ENCODE assay signal across 7 cellular contexts in genomic region chr17:36289965-36290612, GRCh38. TPM values are rescaled to one million over a fixed set of nuclear protein-coding genes. Genes with fewer than 3 reads are reported as not detected.
"Had no signal": no experiment of that assay in that cellular context is flagged by ENCODE, and none has a peak within 500 bp of the region (broad histone marks: within the 10 kb centered on the region; RNA-seq: fewer than 3 reads in every experiment).

No MANE protein-coding gene starts in this region.

RNA-seq across cellular contexts. Expression of gene TBC1D3I, which starts 25.7 kb away (rescaled TPM):
- total RNA-seq: GM23248, GM23338, H1, H4, H7 had no signal
- polyA plus RNA-seq: GM23248 had no signal

RNA-seq across cellular contexts. Expression of gene TBC1D3G, which starts 33.6 kb away (rescaled TPM):
- total RNA-seq: GM23248, GM23338, H1, H4, H7, H9, HFFc6 had no signal
- polyA plus RNA-seq: GM23248, GM23338 had no signal
